Comparison of ENCODE assay signal across 1 cellular context in the genomic region with DNA sequence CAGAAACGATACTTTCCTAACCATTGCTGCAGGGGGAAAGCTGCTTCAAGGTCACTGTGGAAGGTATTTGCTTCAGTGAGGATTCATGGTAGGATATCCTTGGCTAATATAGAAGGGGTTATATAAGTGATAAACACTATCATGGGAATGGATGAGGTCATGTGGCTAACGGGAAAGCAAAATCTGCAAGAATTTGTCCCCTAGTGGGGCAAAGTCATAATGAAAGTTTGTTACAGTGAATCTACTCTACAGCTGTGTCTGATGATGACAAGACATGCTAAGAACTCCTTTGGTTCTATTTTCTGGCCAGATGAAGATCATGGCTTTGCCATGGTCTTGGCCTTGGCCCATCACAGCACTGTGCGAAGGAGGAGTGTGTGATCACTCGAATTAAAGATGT.
TF ChIP-seq lines count a peak whose summit lies in the region.

No MANE protein-coding gene starts in this region.

TF ChIP-seq in GM12878, 131 proteins besides CTCF, POLR2A, EP300 and RAD21 (continued from another document and continues in another):
- TF ChIP-seq CBX5 (IDR thresholded peaks at IDR 0.05; ENCODE audit: low read depth) (no peak; the same call in 1 of the 2 replicates), BCL11A (IDR thresholded peaks at IDR 0.05; ENCODE audit: low read depth, low read length) (no peak), RBBP5 (conservative IDR thresholded peaks at IDR 0.05) (no peak), KDM1A (IDR thresholded peaks at IDR 0.05; ENCODE audit: borderline replicate concordance) (no peak), STAT1 (conservative IDR thresholded peaks at IDR 0.05) (no peak), RELA (IDR thresholded peaks at IDR 0.05; ENCODE audit: borderline replicate concordance, partially characterized antibody) (no peak), SPI1 (IDR thresholded peaks at IDR 0.05; ENCODE audit: borderline replicate concordance, insufficient read depth, low read depth, low read length) (no peak), NFYA (IDR thresholded peaks at IDR 0.05; ENCODE audit: borderline replicate concordance, low read depth, low read length) (no peak), CHD2 (IDR thresholded peaks at IDR 0.05; ENCODE audit: borderline replicate concordance, low read depth, low read length) (no peak), CEBPB (IDR thresholded peaks at IDR 0.05; ENCODE audit: borderline replicate concordance in 1 of 2, low read depth in 2 of 2, low read length in 2 of 2) (no peak), SUPT20H (IDR thresholded peaks at IDR 0.05; ENCODE audit: borderline replicate concordance, control insufficient read depth, low read depth, low read length) (no peak), NFIC (IDR thresholded peaks at IDR 0.05; ENCODE audit: low read depth, low read length) (peak; percentile 89), BRCA1 (IDR thresholded peaks at IDR 0.05; ENCODE audit: low read depth, low read length) (no peak), HDGF (IDR thresholded peaks at IDR 0.05) (no peak), SMAD1 (IDR thresholded peaks at IDR 0.05; ENCODE audit: low read depth, partially characterized antibody) (no peak), ATF7 (IDR thresholded peaks at IDR 0.05; ENCODE audit: low read depth) (peak; percentile 95), IKZF2 (IDR thresholded peaks at IDR 0.05) (peak; percentile 75 to 78), GATAD2B (conservative IDR thresholded peaks at IDR 0.05; ENCODE audit: low read depth) (peak; percentile 70; the same call in 1 of the 2 replicates), MTA2 (IDR thresholded peaks at IDR 0.05; ENCODE audit: low read depth) (no peak), MYC (IDR thresholded peaks at IDR 0.05; ENCODE audit: insufficient read depth, insufficient read length, insufficient replicate concordance, low read length, severe bottlenecking) (no peak), WRNIP1 (IDR thresholded peaks at IDR 0.05; ENCODE audit: borderline replicate concordance, low read depth, low read length) (no peak), LARP7 (IDR thresholded peaks at IDR 0.05) (no peak), ZNF24 (IDR thresholded peaks at IDR 0.05) (no peak), CHD4 (IDR thresholded peaks at IDR 0.05) (no peak), ZNF622 (IDR thresholded peaks at IDR 0.05) (no peak), NRF1 (conservative IDR thresholded peaks at IDR 0.05; ENCODE audit: low read depth, low read length) (no peak), ZNF274 (IDR thresholded peaks at IDR 0.05; ENCODE audit: insufficient read depth, insufficient read length) (no peak), SP1 (IDR thresholded peaks at IDR 0.05; ENCODE audit: low read depth, low read length) (no peak), FOXM1 (IDR thresholded peaks at IDR 0.05; ENCODE audit: low read depth, low read length) (peak; percentile 71; the same call in 1 of the 2 replicates), NBN (IDR thresholded peaks at IDR 0.05) (no peak), PAX8 (IDR thresholded peaks at IDR 0.05) (no peak), BACH1 (IDR thresholded peaks at IDR 0.05; ENCODE audit: borderline replicate concordance) (no peak), SMARCA5 (IDR thresholded peaks at IDR 0.05) (no peak), JUNB (IDR thresholded peaks at IDR 0.05) (peak; percentile 97), DPF2 (IDR thresholded peaks at IDR 0.05) (peak; percentile 65), SREBF2 (IDR thresholded peaks at IDR 0.05; ENCODE audit: low read length) (no peak), KLF5 (IDR thresholded peaks at IDR 0.05; ENCODE audit: partially characterized antibody) (no peak)
- TF ChIP-seq, protein P1, sequence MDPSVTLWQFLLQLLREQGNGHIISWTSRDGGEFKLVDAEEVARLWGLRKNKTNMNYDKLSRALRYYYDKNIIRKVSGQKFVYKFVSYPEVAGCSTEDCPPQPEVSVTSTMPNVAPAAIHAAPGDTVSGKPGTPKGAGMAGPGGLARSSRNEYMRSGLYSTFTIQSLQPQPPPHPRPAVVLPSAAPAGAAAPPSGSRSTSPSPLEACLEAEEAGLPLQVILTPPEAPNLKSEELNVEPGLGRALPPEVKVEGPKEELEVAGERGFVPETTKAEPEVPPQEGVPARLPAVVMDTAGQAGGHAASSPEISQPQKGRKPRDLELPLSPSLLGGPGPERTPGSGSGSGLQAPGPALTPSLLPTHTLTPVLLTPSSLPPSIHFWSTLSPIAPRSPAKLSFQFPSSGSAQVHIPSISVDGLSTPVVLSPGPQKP (IDR thresholded peaks at IDR 0.05; ENCODE audit: low read depth, low read length), result no peak
- TF ChIP-seq, protein P2, sequence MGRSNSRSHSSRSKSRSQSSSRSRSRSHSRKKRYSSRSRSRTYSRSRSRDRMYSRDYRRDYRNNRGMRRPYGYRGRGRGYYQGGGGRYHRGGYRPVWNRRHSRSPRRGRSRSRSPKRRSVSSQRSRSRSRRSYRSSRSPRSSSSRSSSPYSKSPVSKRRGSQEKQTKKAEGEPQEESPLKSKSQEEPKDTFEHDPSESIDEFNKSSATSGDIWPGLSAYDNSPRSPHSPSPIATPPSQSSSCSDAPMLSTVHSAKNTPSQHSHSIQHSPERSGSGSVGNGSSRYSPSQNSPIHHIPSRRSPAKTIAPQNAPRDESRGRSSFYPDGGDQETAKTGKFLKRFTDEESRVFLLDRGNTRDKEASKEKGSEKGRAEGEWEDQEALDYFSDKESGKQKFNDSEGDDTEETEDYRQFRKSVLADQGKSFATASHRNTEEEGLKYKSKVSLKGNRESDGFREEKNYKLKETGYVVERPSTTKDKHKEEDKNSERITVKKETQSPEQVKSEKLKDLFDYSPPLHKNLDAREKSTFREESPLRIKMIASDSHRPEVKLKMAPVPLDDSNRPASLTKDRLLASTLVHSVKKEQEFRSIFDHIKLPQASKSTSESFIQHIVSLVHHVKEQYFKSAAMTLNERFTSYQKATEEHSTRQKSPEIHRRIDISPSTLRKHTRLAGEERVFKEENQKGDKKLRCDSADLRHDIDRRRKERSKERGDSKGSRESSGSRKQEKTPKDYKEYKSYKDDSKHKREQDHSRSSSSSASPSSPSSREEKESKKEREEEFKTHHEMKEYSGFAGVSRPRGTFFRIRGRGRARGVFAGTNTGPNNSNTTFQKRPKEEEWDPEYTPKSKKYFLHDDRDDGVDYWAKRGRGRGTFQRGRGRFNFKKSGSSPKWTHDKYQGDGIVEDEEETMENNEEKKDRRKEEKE (IDR thresholded peaks at IDR 0.05), result no peak
- TF ChIP-seq, protein P3, sequence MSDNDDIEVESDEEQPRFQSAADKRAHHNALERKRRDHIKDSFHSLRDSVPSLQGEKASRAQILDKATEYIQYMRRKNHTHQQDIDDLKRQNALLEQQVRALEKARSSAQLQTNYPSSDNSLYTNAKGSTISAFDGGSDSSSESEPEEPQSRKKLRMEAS (IDR thresholded peaks at IDR 0.05; ENCODE audit: low read depth, low read length), result no peak
- TF ChIP-seq, protein P4, sequence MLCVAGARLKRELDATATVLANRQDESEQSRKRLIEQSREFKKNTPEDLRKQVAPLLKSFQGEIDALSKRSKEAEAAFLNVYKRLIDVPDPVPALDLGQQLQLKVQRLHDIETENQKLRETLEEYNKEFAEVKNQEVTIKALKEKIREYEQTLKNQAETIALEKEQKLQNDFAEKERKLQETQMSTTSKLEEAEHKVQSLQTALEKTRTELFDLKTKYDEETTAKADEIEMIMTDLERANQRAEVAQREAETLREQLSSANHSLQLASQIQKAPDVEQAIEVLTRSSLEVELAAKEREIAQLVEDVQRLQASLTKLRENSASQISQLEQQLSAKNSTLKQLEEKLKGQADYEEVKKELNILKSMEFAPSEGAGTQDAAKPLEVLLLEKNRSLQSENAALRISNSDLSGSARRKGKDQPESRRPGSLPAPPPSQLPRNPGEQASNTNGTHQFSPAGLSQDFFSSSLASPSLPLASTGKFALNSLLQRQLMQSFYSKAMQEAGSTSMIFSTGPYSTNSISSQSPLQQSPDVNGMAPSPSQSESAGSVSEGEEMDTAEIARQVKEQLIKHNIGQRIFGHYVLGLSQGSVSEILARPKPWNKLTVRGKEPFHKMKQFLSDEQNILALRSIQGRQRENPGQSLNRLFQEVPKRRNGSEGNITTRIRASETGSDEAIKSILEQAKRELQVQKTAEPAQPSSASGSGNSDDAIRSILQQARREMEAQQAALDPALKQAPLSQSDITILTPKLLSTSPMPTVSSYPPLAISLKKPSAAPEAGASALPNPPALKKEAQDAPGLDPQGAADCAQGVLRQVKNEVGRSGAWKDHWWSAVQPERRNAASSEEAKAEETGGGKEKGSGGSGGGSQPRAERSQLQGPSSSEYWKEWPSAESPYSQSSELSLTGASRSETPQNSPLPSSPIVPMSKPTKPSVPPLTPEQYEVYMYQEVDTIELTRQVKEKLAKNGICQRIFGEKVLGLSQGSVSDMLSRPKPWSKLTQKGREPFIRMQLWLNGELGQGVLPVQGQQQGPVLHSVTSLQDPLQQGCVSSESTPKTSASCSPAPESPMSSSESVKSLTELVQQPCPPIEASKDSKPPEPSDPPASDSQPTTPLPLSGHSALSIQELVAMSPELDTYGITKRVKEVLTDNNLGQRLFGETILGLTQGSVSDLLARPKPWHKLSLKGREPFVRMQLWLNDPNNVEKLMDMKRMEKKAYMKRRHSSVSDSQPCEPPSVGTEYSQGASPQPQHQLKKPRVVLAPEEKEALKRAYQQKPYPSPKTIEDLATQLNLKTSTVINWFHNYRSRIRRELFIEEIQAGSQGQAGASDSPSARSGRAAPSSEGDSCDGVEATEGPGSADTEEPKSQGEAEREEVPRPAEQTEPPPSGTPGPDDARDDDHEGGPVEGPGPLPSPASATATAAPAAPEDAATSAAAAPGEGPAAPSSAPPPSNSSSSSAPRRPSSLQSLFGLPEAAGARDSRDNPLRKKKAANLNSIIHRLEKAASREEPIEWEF (IDR thresholded peaks at IDR 0.05; ENCODE audit: insufficient replicate concordance, low read depth, low read length), result peak; percentile 31
- TF ChIP-seq, protein P5, sequence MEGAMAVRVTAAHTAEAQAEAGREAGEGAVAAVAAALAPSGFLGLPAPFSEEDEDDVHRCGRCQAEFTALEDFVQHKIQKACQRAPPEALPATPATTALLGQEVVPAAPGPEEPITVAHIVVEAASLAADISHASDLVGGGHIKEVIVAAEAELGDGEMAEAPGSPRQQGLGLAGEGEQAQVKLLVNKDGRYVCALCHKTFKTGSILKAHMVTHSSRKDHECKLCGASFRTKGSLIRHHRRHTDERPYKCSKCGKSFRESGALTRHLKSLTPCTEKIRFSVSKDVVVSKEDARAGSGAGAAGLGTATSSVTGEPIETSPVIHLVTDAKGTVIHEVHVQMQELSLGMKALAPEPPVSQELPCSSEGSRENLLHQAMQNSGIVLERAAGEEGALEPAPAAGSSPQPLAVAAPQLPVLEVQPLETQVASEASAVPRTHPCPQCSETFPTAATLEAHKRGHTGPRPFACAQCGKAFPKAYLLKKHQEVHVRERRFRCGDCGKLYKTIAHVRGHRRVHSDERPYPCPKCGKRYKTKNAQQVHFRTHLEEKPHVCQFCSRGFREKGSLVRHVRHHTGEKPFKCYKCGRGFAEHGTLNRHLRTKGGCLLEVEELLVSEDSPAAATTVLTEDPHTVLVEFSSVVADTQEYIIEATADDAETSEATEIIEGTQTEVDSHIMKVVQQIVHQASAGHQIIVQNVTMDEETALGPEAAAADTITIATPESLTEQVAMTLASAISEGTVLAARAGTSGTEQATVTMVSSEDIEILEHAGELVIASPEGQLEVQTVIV (IDR thresholded peaks at IDR 0.05; ENCODE audit: borderline replicate concordance, partially characterized antibody), result no peak
- TF ChIP-seq, protein P6, sequence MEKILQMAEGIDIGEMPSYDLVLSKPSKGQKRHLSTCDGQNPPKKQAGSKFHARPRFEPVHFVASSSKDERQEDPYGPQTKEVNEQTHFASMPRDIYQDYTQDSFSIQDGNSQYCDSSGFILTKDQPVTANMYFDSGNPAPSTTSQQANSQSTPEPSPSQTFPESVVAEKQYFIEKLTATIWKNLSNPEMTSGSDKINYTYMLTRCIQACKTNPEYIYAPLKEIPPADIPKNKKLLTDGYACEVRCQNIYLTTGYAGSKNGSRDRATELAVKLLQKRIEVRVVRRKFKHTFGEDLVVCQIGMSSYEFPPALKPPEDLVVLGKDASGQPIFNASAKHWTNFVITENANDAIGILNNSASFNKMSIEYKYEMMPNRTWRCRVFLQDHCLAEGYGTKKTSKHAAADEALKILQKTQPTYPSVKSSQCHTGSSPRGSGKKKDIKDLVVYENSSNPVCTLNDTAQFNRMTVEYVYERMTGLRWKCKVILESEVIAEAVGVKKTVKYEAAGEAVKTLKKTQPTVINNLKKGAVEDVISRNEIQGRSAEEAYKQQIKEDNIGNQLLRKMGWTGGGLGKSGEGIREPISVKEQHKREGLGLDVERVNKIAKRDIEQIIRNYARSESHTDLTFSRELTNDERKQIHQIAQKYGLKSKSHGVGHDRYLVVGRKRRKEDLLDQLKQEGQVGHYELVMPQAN (conservative IDR thresholded peaks at IDR 0.05), result no peak
- TF ChIP-seq, protein P7, sequence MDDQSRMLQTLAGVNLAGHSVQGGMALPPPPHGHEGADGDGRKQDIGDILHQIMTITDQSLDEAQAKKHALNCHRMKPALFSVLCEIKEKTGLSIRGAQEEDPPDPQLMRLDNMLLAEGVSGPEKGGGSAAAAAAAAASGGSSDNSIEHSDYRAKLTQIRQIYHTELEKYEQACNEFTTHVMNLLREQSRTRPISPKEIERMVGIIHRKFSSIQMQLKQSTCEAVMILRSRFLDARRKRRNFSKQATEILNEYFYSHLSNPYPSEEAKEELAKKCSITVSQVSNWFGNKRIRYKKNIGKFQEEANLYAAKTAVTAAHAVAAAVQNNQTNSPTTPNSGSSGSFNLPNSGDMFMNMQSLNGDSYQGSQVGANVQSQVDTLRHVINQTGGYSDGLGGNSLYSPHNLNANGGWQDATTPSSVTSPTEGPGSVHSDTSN (IDR thresholded peaks at IDR 0.05; ENCODE audit: insufficient replicate concordance, low read depth, low read length), result no peak
- TF ChIP-seq, protein P8, sequence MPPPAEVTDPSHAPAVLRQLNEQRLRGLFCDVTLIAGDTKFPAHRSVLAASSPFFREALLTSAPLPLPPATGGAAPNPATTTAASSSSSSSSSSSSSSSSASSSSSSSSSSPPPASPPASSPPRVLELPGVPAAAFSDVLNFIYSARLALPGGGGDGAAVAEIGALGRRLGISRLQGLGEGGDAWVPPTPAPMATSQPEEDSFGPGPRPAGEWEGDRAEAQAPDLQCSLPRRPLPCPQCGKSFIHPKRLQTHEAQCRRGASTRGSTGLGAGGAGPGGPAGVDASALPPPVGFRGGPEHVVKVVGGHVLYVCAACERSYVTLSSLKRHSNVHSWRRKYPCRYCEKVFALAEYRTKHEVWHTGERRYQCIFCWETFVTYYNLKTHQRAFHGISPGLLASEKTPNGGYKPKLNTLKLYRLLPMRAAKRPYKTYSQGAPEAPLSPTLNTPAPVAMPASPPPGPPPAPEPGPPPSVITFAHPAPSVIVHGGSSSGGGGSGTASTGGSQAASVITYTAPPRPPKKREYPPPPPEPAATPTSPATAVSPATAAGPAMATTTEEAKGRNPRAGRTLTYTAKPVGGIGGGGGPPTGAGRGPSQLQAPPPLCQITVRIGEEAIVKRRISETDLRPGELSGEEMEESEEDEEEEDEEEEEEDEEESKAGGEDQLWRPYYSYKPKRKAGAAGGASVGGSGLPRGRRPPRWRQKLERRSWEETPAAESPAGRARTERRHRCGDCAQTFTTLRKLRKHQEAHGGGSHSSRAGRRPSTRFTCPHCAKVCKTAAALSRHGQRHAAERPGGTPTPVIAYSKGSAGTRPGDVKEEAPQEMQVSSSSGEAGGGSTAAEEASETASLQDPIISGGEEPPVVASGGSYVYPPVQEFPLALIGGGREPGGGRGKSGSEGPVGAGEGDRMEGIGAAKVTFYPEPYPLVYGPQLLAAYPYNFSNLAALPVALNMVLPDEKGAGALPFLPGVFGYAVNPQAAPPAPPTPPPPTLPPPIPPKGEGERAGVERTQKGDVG (CRISPR knock-in tag; IDR thresholded peaks at IDR 0.05), result no peak
